Comparison of ENCODE assay signal across 15 cellular contexts in the genomic region with DNA sequence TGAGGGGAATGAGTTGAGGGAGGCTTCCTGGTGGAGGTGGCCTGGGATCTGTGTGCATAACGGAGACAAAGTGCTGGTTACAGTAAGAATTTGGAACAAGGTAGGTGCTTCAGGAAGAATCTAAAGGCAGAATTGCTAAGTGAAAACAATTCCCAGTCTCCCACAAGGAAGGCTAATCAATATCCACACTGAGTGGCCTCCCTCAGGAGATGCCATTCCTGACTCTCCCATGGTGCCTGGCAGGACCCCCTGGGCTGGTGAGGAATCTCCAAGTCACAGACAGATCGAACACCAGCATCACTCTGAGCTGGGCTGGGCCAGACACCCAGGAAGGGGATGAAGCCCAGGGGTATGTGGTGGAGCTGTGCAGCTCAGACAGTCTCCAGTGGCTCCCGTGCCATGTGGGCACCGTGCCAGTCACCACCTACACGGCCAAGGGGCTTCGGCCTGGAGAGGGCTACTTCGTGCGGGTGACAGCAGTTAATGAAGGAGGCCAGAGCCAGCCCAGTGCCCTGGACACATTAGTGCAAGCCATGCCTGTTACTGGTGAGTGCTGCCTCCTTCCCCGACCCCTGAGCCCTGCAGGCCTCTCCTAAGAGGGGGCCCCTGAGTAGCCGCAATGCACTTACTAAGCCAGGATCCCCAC. TPM values are rescaled to one million over a fixed set of nuclear protein-coding genes. Genes with fewer than 3 reads are reported as not detected.
"Had no signal": no experiment of that assay in that cellular context is flagged by ENCODE, and none has a peak within 500 bp of the region (broad histone marks: within the 10 kb centered on the region; RNA-seq: fewer than 3 reads in every experiment).

No MANE protein-coding gene starts in this region.

- ATAC-seq: T-helper 17 cell had no signal

- H3K9me3 Mint-ChIP-seq: activated B cell treated with CpG ODN at 0.5 μM for 24 hours; activated naive CD8-positive, alpha-beta T cell treated with anti-CD3 and anti-CD28 coated beads, Interleukin-2, amount 10 ng/mL, durations not matched to agents 7 days and 5 days; nephron progenitor cell had no signal

- H3K27me3 ChIP-seq: ovary had no signal

- H3K27me3 Mint-ChIP-seq: activated B cell treated with CpG ODN at 0.5 μM for 24 hours; activated naive CD8-positive, alpha-beta T cell treated with anti-CD3 and anti-CD28 coated beads, Interleukin-2, amount 10 ng/mL, durations not matched to agents 7 days and 5 days had no signal

- FAIRE-seq: bronchial epithelial cell had no signal

- H3K4me1 ChIP-seq: left ventricle myocardium inferior, tibial artery had no signal

- H3K27ac Mint-ChIP-seq: activated B cell treated with CpG ODN at 0.5 μM for 24 hours; activated naive CD8-positive, alpha-beta T cell treated with anti-CD3 and anti-CD28 coated beads, Interleukin-2, amount 10 ng/mL, durations not matched to agents 7 days and 5 days; nephron progenitor cell; T-helper 17 cell had no signal

- DNase-seq: activated B cell treated with CpG ODN at 0.5 μM for 24 hours; activated CD4-positive, alpha-beta T cell treated with anti-CD3 and anti-CD28 coated beads, Interleukin-2, amount 50 U/mL, for 4 hours; activated naive CD8-positive, alpha-beta T cell treated with anti-CD3 and anti-CD28 coated beads, Interleukin-2, amount 10 ng/mL, durations not matched to agents 7 days and 5 days; activated T-cell treated with anti-CD3 and anti-CD28 coated beads for 4 hours; anterior cingulate cortex; foreskin melanocyte; left ventricle myocardium inferior; mesendoderm; nephron progenitor cell; ovary; stimulated activated CD4-positive, alpha-beta T cell treated with anti-CD3 and anti-CD28 coated beads, Interleukin-15, amount 100 ng/mL, for 24 hours; stimulated activated CD4-positive, alpha-beta T cell treated with anti-CD3 and anti-CD28 coated beads, Interleukin-4, amount 100 ng/mL, for 4 hours; T-helper 17 cell; tibial artery had no signal

- H3K36me3 Mint-ChIP-seq: activated naive CD8-positive, alpha-beta T cell treated with anti-CD3 and anti-CD28 coated beads, Interleukin-2, amount 10 ng/mL, durations not matched to agents 7 days and 5 days had no signal

- H3K4me1 Mint-ChIP-seq: activated B cell treated with CpG ODN at 0.5 μM for 24 hours; activated naive CD8-positive, alpha-beta T cell treated with anti-CD3 and anti-CD28 coated beads, Interleukin-2, amount 10 ng/mL, durations not matched to agents 7 days and 5 days had no signal

- H3K4me3 ChIP-seq: left ventricle myocardium inferior, ovary, tibial artery had no signal

- H3K4me3 Mint-ChIP-seq: activated B cell treated with CpG ODN at 0.5 μM for 24 hours; activated naive CD8-positive, alpha-beta T cell treated with anti-CD3 and anti-CD28 coated beads, Interleukin-2, amount 10 ng/mL, durations not matched to agents 7 days and 5 days; nephron progenitor cell; T-helper 17 cell had no signal

- H3K9me3 ChIP-seq: left ventricle myocardium inferior, ovary, tibial artery had no signal

- H3K36me3 ChIP-seq: left ventricle myocardium inferior, ovary, tibial artery had no signal

- H3K27ac ChIP-seq: left ventricle myocardium inferior, ovary, tibial artery had no signal

RNA-seq across cellular contexts. Expression of a gene that starts 30.7 kb away (rescaled TPM):
- total RNA-seq: activated B cell treated with CpG ODN at 0.5 μM for 24 hours; activated naive CD8-positive, alpha-beta T cell treated with anti-CD3 and anti-CD28 coated beads, Interleukin-2, amount 10 ng/mL, durations not matched to agents 7 days and 5 days; left ventricle myocardium inferior; T-helper 17 cell had no signal
